In the genomic region with DNA sequence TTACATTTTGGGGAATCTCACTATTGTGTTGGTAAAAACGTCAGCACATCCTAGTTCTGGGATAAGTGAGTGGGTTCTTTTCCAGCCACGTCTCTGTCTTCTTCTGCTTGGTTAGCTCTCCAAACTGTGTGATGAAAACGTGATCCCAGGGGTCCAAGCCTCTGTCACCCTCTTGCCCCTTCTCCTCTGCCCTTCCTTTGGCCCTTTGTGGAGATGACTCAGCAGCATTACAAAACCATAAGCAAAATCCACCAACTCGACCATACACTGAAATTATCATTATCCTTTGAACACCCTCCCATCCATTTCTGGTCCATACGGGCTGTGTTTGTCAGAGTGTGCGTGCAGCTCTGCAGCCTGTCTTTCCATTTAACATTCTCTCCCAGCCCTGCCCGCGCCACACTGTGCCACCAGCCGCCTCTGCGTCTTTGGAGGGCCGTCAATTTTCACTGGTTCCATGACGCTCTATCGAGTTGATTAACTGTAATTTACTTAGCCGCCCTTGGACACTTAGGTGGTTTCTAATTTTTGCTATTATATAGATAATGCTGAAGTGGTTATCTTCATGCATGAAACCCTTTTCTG, we compare ENCODE assay signal across 2 cellular contexts.
TF ChIP-seq lines count a peak whose summit lies in the region.

No MANE protein-coding gene starts in this region.

TF ChIP-seq in IMR-90, 13 proteins besides CTCF, POLR2A, EP300 and RAD21:
- TF ChIP-seq MXI1 (IDR thresholded peaks at IDR 0.05; ENCODE audit: borderline replicate concordance, low read depth, low read length) (no peak), CEBPB (IDR thresholded peaks at IDR 0.05; ENCODE audit: low read depth, low read length) (peak; percentile 47; the same call in 1 of the 2 replicates), MAFK (IDR thresholded peaks at IDR 0.05; ENCODE audit: low read depth, low read length) (peak; percentile 41), NFE2L2 (IDR thresholded peaks at IDR 0.05; ENCODE audit: low read depth, low read length) (peak; percentile 79), BHLHE40 (IDR thresholded peaks at IDR 0.05; ENCODE audit: low read depth, low read length) (peak; percentile 20; the same call in 1 of the 2 replicates), SMC3 (IDR thresholded peaks at IDR 0.05; ENCODE audit: low read depth, low read length) (no peak)

TF ChIP-seq in K562, 482 proteins besides CTCF, POLR2A, EP300 and RAD21:
- TF ChIP-seq ZBTB7A (IDR thresholded peaks at IDR 0.05; ENCODE audit: borderline replicate concordance, control insufficient read depth, low read depth, low read length) (peak; percentile 19; the same call in 1 of the 2 replicates), C11orf30 (IDR thresholded peaks at IDR 0.05; ENCODE audit: low read depth) (peak; percentile 90), ZNF316 (IDR thresholded peaks at IDR 0.05) (peak; percentile 93), NFE2 (IDR thresholded peaks at IDR 0.05; ENCODE audit: low read depth) (peak; percentile 89), SIRT6 (IDR thresholded peaks at IDR 0.05; ENCODE audit: low read depth, low read length) (no peak), RNF2 (IDR thresholded peaks at IDR 0.05) (no peak), MAFG (tag; conservative IDR thresholded peaks at IDR 0.05) (peak; percentile 89), MAFK (IDR thresholded peaks at IDR 0.05; ENCODE audit: low read length) (peak; percentile 59), MAFF (IDR thresholded peaks at IDR 0.05; ENCODE audit: low read length) (peak; percentile 72), DPF2 (IDR thresholded peaks at IDR 0.05) (0 out of 2 replicates have a peak, but pooled peaks have one; percentile 29), SMARCE1 (IDR thresholded peaks at IDR 0.05) (peak; percentile 43; the same call in 1 of the 2 replicates), POLR2G (IDR thresholded peaks at IDR 0.05; ENCODE audit: low read depth, low read length) (no peak), NFE2L1 (tag; IDR thresholded peaks at IDR 0.05; ENCODE audit: borderline replicate concordance, low read depth) (peak; percentile 41; the same call in 1 of the 2 replicates)
- TF ChIP-seq, protein P1, sequence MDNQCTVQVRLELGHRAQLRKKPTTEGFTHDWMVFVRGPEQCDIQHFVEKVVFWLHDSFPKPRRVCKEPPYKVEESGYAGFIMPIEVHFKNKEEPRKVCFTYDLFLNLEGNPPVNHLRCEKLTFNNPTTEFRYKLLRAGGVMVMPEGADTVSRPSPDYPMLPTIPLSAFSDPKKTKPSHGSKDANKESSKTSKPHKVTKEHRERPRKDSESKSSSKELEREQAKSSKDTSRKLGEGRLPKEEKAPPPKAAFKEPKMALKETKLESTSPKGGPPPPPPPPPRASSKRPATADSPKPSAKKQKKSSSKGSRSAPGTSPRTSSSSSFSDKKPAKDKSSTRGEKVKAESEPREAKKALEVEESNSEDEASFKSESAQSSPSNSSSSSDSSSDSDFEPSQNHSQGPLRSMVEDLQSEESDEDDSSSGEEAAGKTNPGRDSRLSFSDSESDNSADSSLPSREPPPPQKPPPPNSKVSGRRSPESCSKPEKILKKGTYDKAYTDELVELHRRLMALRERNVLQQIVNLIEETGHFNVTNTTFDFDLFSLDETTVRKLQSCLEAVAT (IDR thresholded peaks at IDR 0.05), result no peak
